8 cellular contexts compared by ENCODE assay signal in genomic region chr11:111298466-111299110, GRCh38. TPM values are rescaled to one million over a fixed set of nuclear protein-coding genes. Genes with fewer than 3 reads are reported as not detected.
DNase-seq lines count a peak whose midpoint lies in the region; ATAC-seq, FAIRE-seq and TF ChIP-seq lines count a peak whose summit lies in the region.

POU2AF3 (plus strand) TSS chr11:111298546; CDS start chr11:111298582, 36 bp downstream.

- FAIRE-seq in GM12891 (lab: Jason Lieb, UNC): no peak

- POLR2A ChIA-PET in HEK293T (lab: Yijun Ruan, JAX): no interaction called here

- intact Hi-C loops in posterior vena cava (cut with DNase I): loop anchor here (5.0 kb wide), 1 partner anchor 124 kb away; no protein-coding TSS in a partner anchor

- peaks cover 75% of the 10 kb centered on the region for H3K27me3 Mint-ChIP-seq in endodermal cell (ENCODE audit: insufficient read depth)

- peak within 1 kb of the TSS; percentile 48 for H3K4me2 ChIP-seq in neural cell (ENCODE audit: low read length)

- H3K4me3 ChIP-seq in endodermal cell (ENCODE audit: low read length) (peak within 1 kb of the TSS; percentile 74), neural cell (ENCODE audit: low read length) (peak within 1 kb of the TSS; percentile 76)

- H4K20me1 ChIP-seq in neural cell (ENCODE audit: insufficient read depth): no peaks in the 10 kb centered on the region

- H3K9me3 ChIP-seq in endodermal cell (ENCODE audit: control insufficient read depth, low read length): no peaks in the 10 kb centered on the region
- H3K9me3 ChIP-seq in neural cell (ENCODE audit: low read length): no peaks in the 10 kb centered on the region

- no peaks in the 10 kb centered on the region for H3F3A ChIP-seq in neural cell (ENCODE audit: insufficient read depth, low read length, poor library complexity, severe bottlenecking)

- no peaks in the 10 kb centered on the region for H3K36me3 Mint-ChIP-seq in endodermal cell (ENCODE audit: low read depth)

- DNase-seq in GM12891 (ENCODE audit: insufficient read length, low spot score) (peak; percentile 34), endodermal cell (no peak), cerebellar cortex (ENCODE audit: low spot score) (no peak), HCEC 1CT (no peak), posterior vena cava (ENCODE audit: low spot score) (no peak), HEK293T (ENCODE audit: extremely low spot score) (no peak)

- H3K27ac ChIP-seq in endodermal cell (ENCODE audit: low read depth, low read length) (no peak within 1 kb of the TSS), neural cell (ENCODE audit: low read length) (no peak within 1 kb of the TSS)

- TF ChIP-seq POLR2A in GM12891 (IDR thresholded peaks at IDR 0.05; ENCODE audit: low read depth, low read length): no peak

- no peaks in the 10 kb centered on the region for H3K9me3 Mint-ChIP-seq in endodermal cell

- ATAC-seq in HG03439 (IDR thresholded peaks at IDR 0.05; ENCODE audit: unreplicated experiment): peak; percentile 18

- H3K36me3 ChIP-seq in endodermal cell (ENCODE audit: control insufficient read depth, insufficient read depth, low read length): no peaks in the 10 kb centered on the region
- no peaks in the 10 kb centered on the region for H3K36me3 ChIP-seq in neural cell (ENCODE audit: insufficient read depth, low read length)

- H3K27ac Mint-ChIP-seq in endodermal cell: no peak within 1 kb of the TSS

- H3K79me2 ChIP-seq in neural cell (replicated peaks; ENCODE audit: insufficient read depth, low read length): no peaks in the 10 kb centered on the region

- H3K27me3 ChIP-seq in endodermal cell (ENCODE audit: control insufficient read depth, insufficient read depth, low read length, poor library complexity, severe bottlenecking) (peaks cover 78% of the 10 kb centered on the region), neural cell (ENCODE audit: insufficient read depth, low read depth, low read length) (peaks cover 33% of the 10 kb centered on the region)

- H3K9ac ChIP-seq in endodermal cell (ENCODE audit: extremely low read depth, low read length, poor library complexity, severe bottlenecking): no peak within 1 kb of the TSS
- H3K9ac ChIP-seq in neural cell (ENCODE audit: low read length): peak within 1 kb of the TSS; percentile 44

- H3K4me3 Mint-ChIP-seq in endodermal cell: peak within 1 kb of the TSS; percentile 60

- no peak for TF ChIP-seq EP300 in neural cell (conservative IDR thresholded peaks at IDR 0.05; ENCODE audit: poor library complexity, severe bottlenecking)

- H2AFZ ChIP-seq in neural cell (ENCODE audit: low read depth, low read length): no peak within 1 kb of the TSS

- H3K4me1 Mint-ChIP-seq in endodermal cell: peaks cover 12% of the 10 kb centered on the region

- H3K4me1 ChIP-seq in endodermal cell (ENCODE audit: control insufficient read depth, insufficient read depth, low read length): no peaks in the 10 kb centered on the region

- whole genome bisulfite sequencing in endodermal cell (ENCODE audit: insufficient coverage in 1 of 2, insufficient read length in 1 of 2), 2 experiments: 7 to 11% methylated on average over 25 to 57 of the region's 57 CpGs

- CTCF ChIA-PET in HEK293T (lab: Yijun Ruan, JAX): interaction anchor here (0.6 kb wide), 1 partner anchor 73 kb away, joined by 3 read pairs; no protein-coding TSS in a partner anchor

- TF ChIP-seq CTCF in endodermal cell (conservative IDR thresholded peaks at IDR 0.05) (no peak), neural cell (IDR thresholded peaks at IDR 0.05; ENCODE audit: poor library complexity, severe bottlenecking) (no peak)

- H3K9me2 ChIP-seq in neural cell (ENCODE audit: insufficient read depth, low read length): no peaks in the 10 kb centered on the region

- TF ChIP-seq RAD21 in neural cell (conservative IDR thresholded peaks at IDR 0.05): no peak

TF ChIP-seq in GM12891, 5 proteins besides CTCF, POLR2A, EP300 and RAD21:
- TF ChIP-seq PAX5 (IDR thresholded peaks at IDR 0.05; ENCODE audit: insufficient read depth, low read length, severe bottlenecking) (no peak), POLR2AphosphoS5 (IDR thresholded peaks at IDR 0.05; ENCODE audit: low read depth, low read length) (no peak), POU2F2 (IDR thresholded peaks at IDR 0.05; ENCODE audit: low read depth, low read length) (no peak), SPI1 (IDR thresholded peaks at IDR 0.05; ENCODE audit: low read depth, low read length) (no peak), TAF1 (IDR thresholded peaks at IDR 0.05; ENCODE audit: low read depth, low read length) (no peak)

TF ChIP-seq in neural cell, 6 proteins besides CTCF, POLR2A, EP300 and RAD21:
- TF ChIP-seq POLR2AphosphoS5 (IDR thresholded peaks at IDR 0.05) (no peak), MXI1 (conservative IDR thresholded peaks at IDR 0.05; ENCODE audit: poor library complexity, severe bottlenecking) (no peak), SMC3 (conservative IDR thresholded peaks at IDR 0.05; ENCODE audit: poor library complexity) (no peak), EZH2 (IDR thresholded peaks at IDR 0.05; ENCODE audit: borderline replicate concordance, insufficient read depth, low read length, poor library complexity, severe bottlenecking) (no peak)

TF ChIP-seq in HEK293T, 16 proteins besides CTCF, POLR2A, EP300 and RAD21:
- TF ChIP-seq SUZ12 (IDR thresholded peaks at IDR 0.05) (no peak), FOXM1 (IDR thresholded peaks at IDR 0.05; ENCODE audit: borderline replicate concordance) (no peak), HDGF (IDR thresholded peaks at IDR 0.05; ENCODE audit: borderline replicate concordance) (no peak), L3MBTL2 (conservative IDR thresholded peaks at IDR 0.05) (no peak), ELF4 (IDR thresholded peaks at IDR 0.05) (no peak), PKNOX1 (IDR thresholded peaks at IDR 0.05) (no peak), FOXA1 (IDR thresholded peaks at IDR 0.05) (no peak), SP1 (IDR thresholded peaks at IDR 0.05) (no peak), CTBP1 (IDR thresholded peaks at IDR 0.05; ENCODE audit: borderline replicate concordance) (no peak), TARDBP (IDR thresholded peaks at IDR 0.05) (no peak), BHLHE40 (IDR thresholded peaks at IDR 0.05; ENCODE audit: borderline replicate concordance) (no peak), NFRKB (IDR thresholded peaks at IDR 0.05) (no peak), FOXK2 (IDR thresholded peaks at IDR 0.05) (no peak), ARNT (IDR thresholded peaks at IDR 0.05) (no peak), LEF1 (IDR thresholded peaks at IDR 0.05; ENCODE audit: borderline replicate concordance) (no peak)
TF ChIP-seq in HEK293T: peak in this region for 0.

RNA-seq across cellular contexts. Expression of gene POU2AF3, which starts in this region (rescaled TPM):
- polyA plus RNA-seq in GM12891 (2012; ENCODE audit: low read depth, missing spikeins): 0.44 TPM
- total RNA-seq in endodermal cell (1 to 10 TPM in 1 of 2 donors, under 1 TPM in 1; 0.55 to 1.8 TPM), posterior vena cava (1 to 10 TPM; 2.0 to 2.8 TPM)
- polyA plus RNA-seq in endodermal cell (2013, experiment 1 of 2): 1.6 TPM
- 1.4 TPM for polyA plus RNA-seq in endodermal cell (2013, experiment 2 of 2)
- not detected in 2 replicates for polyA plus RNA-seq in neural cell
- 0.93 TPM in 1 of 2 replicates, not detected in the other for polyA minus RNA-seq in neural cell
